In the genomic region with DNA sequence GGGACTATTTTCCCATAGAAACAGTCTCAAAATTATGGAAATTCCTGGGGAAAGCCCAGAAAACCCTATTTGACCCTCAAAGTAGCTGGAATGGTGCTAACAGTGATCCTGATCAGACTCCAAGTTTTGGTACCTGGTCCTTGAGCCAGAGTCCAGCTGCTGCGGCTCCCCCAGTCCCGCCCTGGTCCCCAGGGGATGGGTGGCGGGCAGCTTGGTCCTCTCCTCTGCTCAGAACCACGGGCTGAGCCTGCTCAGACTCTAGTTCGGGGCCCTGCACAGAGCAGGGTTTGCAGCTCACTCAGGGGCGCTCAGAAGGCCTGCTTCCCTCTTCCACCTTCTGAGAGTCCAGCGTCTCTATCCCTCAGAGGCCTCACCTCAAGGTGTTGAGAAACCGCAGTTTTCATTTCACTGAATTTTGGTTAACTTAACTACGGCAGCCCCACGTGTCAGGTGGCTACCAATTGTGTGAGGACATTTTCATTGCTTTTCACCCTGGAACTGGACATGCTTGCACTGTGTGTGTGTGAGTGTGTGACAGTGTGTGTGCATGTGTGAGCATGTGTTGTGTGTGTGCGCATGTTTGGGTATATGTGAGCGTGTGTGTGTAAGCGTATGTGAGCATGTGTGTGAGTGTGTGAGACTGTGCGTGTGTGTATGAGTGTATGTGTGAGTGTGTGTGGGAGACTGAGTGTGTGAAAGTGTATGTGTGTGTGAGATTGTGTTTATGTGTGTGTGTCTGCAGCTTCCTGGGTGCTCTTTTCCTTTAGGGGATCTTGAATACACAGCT, we compare ENCODE assay signal across 1 cellular context.
TF ChIP-seq lines count a peak whose summit lies in the region.

No MANE protein-coding gene starts in this region.

TF ChIP-seq in HEK293, 187 proteins besides CTCF, POLR2A, EP300 and RAD21 (continued from another document):
- TF ChIP-seq, protein P1, sequence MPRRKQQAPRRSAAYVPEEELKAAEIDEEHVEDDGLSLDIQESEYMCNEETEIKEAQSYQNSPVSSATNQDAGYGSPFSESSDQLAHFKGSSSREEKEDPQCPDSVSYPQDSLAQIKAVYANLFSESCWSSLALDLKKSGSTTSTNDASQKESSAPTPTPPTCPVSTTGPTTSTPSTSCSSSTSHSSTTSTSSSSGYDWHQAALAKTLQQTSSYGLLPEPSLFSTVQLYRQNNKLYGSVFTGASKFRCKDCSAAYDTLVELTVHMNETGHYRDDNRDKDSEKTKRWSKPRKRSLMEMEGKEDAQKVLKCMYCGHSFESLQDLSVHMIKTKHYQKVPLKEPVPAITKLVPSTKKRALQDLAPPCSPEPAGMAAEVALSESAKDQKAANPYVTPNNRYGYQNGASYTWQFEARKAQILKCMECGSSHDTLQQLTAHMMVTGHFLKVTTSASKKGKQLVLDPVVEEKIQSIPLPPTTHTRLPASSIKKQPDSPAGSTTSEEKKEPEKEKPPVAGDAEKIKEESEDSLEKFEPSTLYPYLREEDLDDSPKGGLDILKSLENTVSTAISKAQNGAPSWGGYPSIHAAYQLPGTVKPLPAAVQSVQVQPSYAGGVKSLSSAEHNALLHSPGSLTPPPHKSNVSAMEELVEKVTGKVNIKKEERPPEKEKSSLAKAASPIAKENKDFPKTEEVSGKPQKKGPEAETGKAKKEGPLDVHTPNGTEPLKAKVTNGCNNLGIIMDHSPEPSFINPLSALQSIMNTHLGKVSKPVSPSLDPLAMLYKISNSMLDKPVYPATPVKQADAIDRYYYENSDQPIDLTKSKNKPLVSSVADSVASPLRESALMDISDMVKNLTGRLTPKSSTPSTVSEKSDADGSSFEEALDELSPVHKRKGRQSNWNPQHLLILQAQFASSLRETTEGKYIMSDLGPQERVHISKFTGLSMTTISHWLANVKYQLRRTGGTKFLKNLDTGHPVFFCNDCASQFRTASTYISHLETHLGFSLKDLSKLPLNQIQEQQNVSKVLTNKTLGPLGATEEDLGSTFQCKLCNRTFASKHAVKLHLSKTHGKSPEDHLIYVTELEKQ (tag by site-specific recombination; IDR thresholded peaks at IDR 0.05; ENCODE audit: borderline replicate concordance), result no peak
- TF ChIP-seq ZBTB21 (tag by site-specific recombination; IDR thresholded peaks at IDR 0.05) (no peak), ZNF274 (IDR thresholded peaks at IDR 0.05; ENCODE audit: low read length) (no peak), ZNF274 (tag by site-specific recombination; IDR thresholded peaks at IDR 0.05; ENCODE audit: borderline replicate concordance) (no peak), OSR2 (tag by site-specific recombination; IDR thresholded peaks at IDR 0.05) (no peak), BCL11B (tag by site-specific recombination; IDR thresholded peaks at IDR 0.05; ENCODE audit: low read depth) (no peak), ZNF76 (tag by site-specific recombination; IDR thresholded peaks at IDR 0.05; ENCODE audit: borderline replicate concordance, low read depth) (no peak), TRIM28 (IDR thresholded peaks at IDR 0.05; ENCODE audit: borderline replicate concordance, low read length) (no peak), ZNF48 (tag by site-specific recombination; IDR thresholded peaks at IDR 0.05) (no peak), ZNF133 (tag by site-specific recombination; IDR thresholded peaks at IDR 0.05) (no peak), ZBTB20 (tag by site-specific recombination; IDR thresholded peaks at IDR 0.05) (peak; percentile 22; the same call in 1 of the 2 replicates), MZF1 (tag by site-specific recombination; IDR thresholded peaks at IDR 0.05; ENCODE audit: borderline replicate concordance) (no peak), ZNF366 (tag by site-specific recombination; conservative IDR thresholded peaks at IDR 0.05) (no peak)
- TF ChIP-seq, protein P2, sequence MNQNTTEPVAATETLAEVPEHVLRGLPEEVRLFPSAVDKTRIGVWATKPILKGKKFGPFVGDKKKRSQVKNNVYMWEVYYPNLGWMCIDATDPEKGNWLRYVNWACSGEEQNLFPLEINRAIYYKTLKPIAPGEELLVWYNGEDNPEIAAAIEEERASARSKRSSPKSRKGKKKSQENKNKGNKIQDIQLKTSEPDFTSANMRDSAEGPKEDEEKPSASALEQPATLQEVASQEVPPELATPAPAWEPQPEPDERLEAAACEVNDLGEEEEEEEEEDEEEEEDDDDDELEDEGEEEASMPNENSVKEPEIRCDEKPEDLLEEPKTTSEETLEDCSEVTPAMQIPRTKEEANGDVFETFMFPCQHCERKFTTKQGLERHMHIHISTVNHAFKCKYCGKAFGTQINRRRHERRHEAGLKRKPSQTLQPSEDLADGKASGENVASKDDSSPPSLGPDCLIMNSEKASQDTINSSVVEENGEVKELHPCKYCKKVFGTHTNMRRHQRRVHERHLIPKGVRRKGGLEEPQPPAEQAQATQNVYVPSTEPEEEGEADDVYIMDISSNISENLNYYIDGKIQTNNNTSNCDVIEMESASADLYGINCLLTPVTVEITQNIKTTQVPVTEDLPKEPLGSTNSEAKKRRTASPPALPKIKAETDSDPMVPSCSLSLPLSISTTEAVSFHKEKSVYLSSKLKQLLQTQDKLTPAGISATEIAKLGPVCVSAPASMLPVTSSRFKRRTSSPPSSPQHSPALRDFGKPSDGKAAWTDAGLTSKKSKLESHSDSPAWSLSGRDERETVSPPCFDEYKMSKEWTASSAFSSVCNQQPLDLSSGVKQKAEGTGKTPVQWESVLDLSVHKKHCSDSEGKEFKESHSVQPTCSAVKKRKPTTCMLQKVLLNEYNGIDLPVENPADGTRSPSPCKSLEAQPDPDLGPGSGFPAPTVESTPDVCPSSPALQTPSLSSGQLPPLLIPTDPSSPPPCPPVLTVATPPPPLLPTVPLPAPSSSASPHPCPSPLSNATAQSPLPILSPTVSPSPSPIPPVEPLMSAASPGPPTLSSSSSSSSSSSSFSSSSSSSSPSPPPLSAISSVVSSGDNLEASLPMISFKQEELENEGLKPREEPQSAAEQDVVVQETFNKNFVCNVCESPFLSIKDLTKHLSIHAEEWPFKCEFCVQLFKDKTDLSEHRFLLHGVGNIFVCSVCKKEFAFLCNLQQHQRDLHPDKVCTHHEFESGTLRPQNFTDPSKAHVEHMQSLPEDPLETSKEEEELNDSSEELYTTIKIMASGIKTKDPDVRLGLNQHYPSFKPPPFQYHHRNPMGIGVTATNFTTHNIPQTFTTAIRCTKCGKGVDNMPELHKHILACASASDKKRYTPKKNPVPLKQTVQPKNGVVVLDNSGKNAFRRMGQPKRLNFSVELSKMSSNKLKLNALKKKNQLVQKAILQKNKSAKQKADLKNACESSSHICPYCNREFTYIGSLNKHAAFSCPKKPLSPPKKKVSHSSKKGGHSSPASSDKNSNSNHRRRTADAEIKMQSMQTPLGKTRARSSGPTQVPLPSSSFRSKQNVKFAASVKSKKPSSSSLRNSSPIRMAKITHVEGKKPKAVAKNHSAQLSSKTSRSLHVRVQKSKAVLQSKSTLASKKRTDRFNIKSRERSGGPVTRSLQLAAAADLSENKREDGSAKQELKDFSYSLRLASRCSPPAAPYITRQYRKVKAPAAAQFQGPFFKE (tag by site-specific recombination; IDR thresholded peaks at IDR 0.05; ENCODE audit: borderline replicate concordance), result no peak
TF ChIP-seq in HEK293: peak in this region for 5.
